Comparison of ENCODE assay signal across 3 cellular contexts in the genomic region with DNA sequence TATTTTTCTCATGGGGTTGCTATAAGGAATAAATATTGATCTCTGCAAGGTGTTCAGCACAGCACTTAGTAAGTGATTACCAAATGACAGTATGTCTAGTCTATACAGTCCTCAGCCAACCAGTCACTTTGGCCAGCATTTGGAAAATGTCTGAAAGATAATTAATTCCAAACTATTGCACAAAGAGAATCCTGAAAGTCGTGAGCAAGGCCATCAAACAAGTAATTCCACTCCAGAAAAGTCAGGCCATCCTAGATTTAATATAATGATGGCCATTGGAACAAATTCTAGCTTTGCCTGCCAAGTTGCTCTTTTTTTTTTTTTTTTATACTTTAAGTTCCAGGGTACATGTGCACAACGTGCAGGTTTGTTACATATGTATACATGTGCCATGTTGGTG.
"Had no signal": no experiment of that assay in that cellular context is flagged by ENCODE, and none has a peak within 500 bp of the region (broad histone marks: within the 10 kb centered on the region; RNA-seq: fewer than 3 reads in every experiment).

No MANE protein-coding gene starts in this region.

- DNase-seq: GDM1, GF-D8 had no signal

- ATAC-seq: GM12878 had no signal

- H3K4me3 ChIP-seq: GM12878 had no signal
